In the genomic region with DNA sequence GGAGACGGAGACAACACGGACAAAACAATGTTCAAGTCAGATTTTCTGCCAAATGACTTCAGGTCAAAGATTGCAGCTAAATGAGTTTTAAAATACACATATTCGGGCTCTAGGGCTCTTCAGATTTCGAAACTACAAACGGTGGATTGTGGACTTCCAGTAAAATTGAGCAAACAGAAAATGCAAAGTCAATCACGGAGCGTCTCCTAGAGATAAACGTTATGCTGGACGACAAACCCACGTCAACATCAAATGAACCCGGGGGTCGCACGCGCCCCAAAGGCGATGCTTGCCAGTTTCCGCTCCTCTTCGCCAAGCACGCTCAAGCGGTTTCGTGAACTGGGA, we compare ENCODE assay signal across 8 cellular contexts. TPM values are rescaled to one million over a fixed set of nuclear protein-coding genes. Genes with fewer than 3 reads are reported as not detected.
A peak's percentile ranks its signal among the peaks of the same experiment; 100 is the strongest.
DNase-seq lines count a peak whose midpoint lies in the region; ATAC-seq and TF ChIP-seq lines count a peak whose summit lies in the region.

No MANE protein-coding gene starts in this region.

- BruUV-seq in Caco-2 (replicated peaks; lab: Mats Ljungman, UMichigan): no TSS peak

- TF ChIP-seq POLR2A in stomach (IDR thresholded peaks at IDR 0.05): no peak

- POLR2A ChIA-PET in Caco-2 (lab: Charles Lee): interaction anchor here (0.6 kb wide), 1 partner anchor 20 kb away, joined by 10 read pairs; no protein-coding TSS in a partner anchor

- TF ChIP-seq EP300 in stomach (IDR thresholded peaks at IDR 0.05): no peak

- H3K36me3 ChIP-seq in Caco-2 (ENCODE audit: control insufficient read depth, insufficient read depth, low read length): no peaks in the 10 kb centered on the region; the same call in 1 of the 2 replicates
- H3K36me3 ChIP-seq in iPS-20b (ENCODE audit: insufficient read depth, low read depth, low read length): peaks cover 12% of the 10 kb centered on the region; the same call in 1 of the 2 replicates
- peaks cover 0 to 15% (median 12%) of the 10 kb centered on the region in 4 donors for H3K36me3 ChIP-seq in stomach

- CTCF ChIA-PET in Caco-2 (lab: Charles Lee): interaction anchor here (0.9 to 2.0 kb wide), 2 partner anchors 44 to 45 kb away, joined by 3 to 12 read pairs; partner anchors contain the start of gene ZNF2

- no peak for DNase-seq in Caco-2
- no peak for DNase-seq in activated naive CD8-positive, alpha-beta T cell treated with anti-CD3 and anti-CD28 coated beads, Interleukin-2, amount 50 U/mL, for 24 hours
- no peak for DNase-seq in stomach
- no peak for DNase-seq in DMS153 treated with DMSO at 0.1 percent for 48 hours (lab: John Stamatoyannopoulos, UW; ENCODE audit: unreplicated experiment)
- DNase-seq in central memory CD4-positive, alpha-beta T cell: no peak
- no peak for DNase-seq in retina

- intact Hi-C loops in Caco-2 (cut with micrococcal nuclease; ENCODE audit: unreplicated experiment): loop anchor here (1.0 kb wide), 1 partner anchor 86 kb away; the partner anchor contains the start of gene ZNF892
- intact Hi-C loops in stomach (cut with DNase I; ENCODE audit: low total_unique reads): loop anchor here (10.0 kb wide), 1 partner anchor 94 kb away; no protein-coding TSS in a partner anchor

- WGBS in stomach, 5 donors: 0 to 1% (median 0%) methylated on average over 20 of the region's 20 CpGs

- H3K36me3 Mint-ChIP-seq in Caco-2 (ENCODE audit: insufficient read depth, unreplicated experiment): peaks cover 10% of the 10 kb centered on the region
- peaks cover 29% of the 10 kb centered on the region for H3K36me3 Mint-ChIP-seq in activated naive CD8-positive, alpha-beta T cell treated with anti-CD3 and anti-CD28 coated beads, Interleukin-2, amount 50 U/mL, for 24 hours (ENCODE audit: low read depth)

- peak overlapping the region; percentile 93 for H3K9ac ChIP-seq in iPS-20b (ENCODE audit: low read depth, low read length)

- peaks cover 7% of the 10 kb centered on the region for H3K9me3 Mint-ChIP-seq in Caco-2 (ENCODE audit: unreplicated experiment)
- no peaks in the 10 kb centered on the region for H3K9me3 Mint-ChIP-seq in activated naive CD8-positive, alpha-beta T cell treated with anti-CD3 and anti-CD28 coated beads, Interleukin-2, amount 50 U/mL, for 24 hours

- TF ChIP-seq CTCF in Caco-2 (IDR thresholded peaks at IDR 0.05; ENCODE audit: insufficient read depth in 1 of 2, low read depth in 1 of 2, low read length in 1 of 2, severe bottlenecking in 1 of 2, unreplicated experiment in 1 of 2): no peak
- TF ChIP-seq CTCF in stomach (IDR thresholded peaks at IDR 0.05): no peak

- H3K4me3 Mint-ChIP-seq in Caco-2 (ENCODE audit: unreplicated experiment): peak overlapping the region; percentile 93
- peak overlapping the region; percentile 95 for H3K4me3 Mint-ChIP-seq in activated naive CD8-positive, alpha-beta T cell treated with anti-CD3 and anti-CD28 coated beads, Interleukin-2, amount 50 U/mL, for 24 hours

- H3K27ac Mint-ChIP-seq in Caco-2 (ENCODE audit: unreplicated experiment): peak overlapping the region; percentile 95
- peak overlapping the region; percentile 94 for H3K27ac Mint-ChIP-seq in activated naive CD8-positive, alpha-beta T cell treated with anti-CD3 and anti-CD28 coated beads, Interleukin-2, amount 50 U/mL, for 24 hours

- no peaks in the 10 kb centered on the region for H3K27me3 Mint-ChIP-seq in Caco-2 (ENCODE audit: insufficient read depth, unreplicated experiment)
- no peaks in the 10 kb centered on the region for H3K27me3 Mint-ChIP-seq in activated naive CD8-positive, alpha-beta T cell treated with anti-CD3 and anti-CD28 coated beads, Interleukin-2, amount 50 U/mL, for 24 hours

- H3K9me3 ChIP-seq in Caco-2 (no peaks in the 10 kb centered on the region), iPS-20b (ENCODE audit: insufficient read depth, low read depth, low read length) (no peaks in the 10 kb centered on the region), stomach (no peaks in the 10 kb centered on the region)

- H3K4me1 Mint-ChIP-seq in Caco-2 (ENCODE audit: low read depth, unreplicated experiment): peaks cover 15% of the 10 kb centered on the region
- peaks cover 34% of the 10 kb centered on the region for H3K4me1 Mint-ChIP-seq in activated naive CD8-positive, alpha-beta T cell treated with anti-CD3 and anti-CD28 coated beads, Interleukin-2, amount 50 U/mL, for 24 hours

- H3K27ac ChIP-seq in iPS-20b (ENCODE audit: low read length) (peak overlapping the region; percentile 83), stomach (peak overlapping the region; percentile 92 to 95 (median 94))

- peak; percentile 2 for ATAC-seq in HG03175 (IDR thresholded peaks at IDR 0.05; ENCODE audit: unreplicated experiment)
- ATAC-seq in activated naive CD8-positive, alpha-beta T cell treated with anti-CD3 and anti-CD28 coated beads, Interleukin-2, amount 50 U/mL, for 24 hours: no peak

- H3K4me1 ChIP-seq in Caco-2 (peaks cover 6% of the 10 kb centered on the region; the same call in 1 of the 2 replicates), iPS-20b (ENCODE audit: insufficient read depth, low read length) (no peaks in the 10 kb centered on the region), stomach (peaks cover 18 to 43% (median 37%) of the 10 kb centered on the region in 4 donors)

- peak overlapping the region; percentile 73 for H3K4me3 ChIP-seq in Caco-2 (ENCODE audit: low read depth, low read length)
- peak overlapping the region; percentile 99 for H3K4me3 ChIP-seq in iPS-20b (ENCODE audit: low read length)
- H3K4me3 ChIP-seq in stomach: peak overlapping the region; percentile 74 to 98 (median 89)

- no peaks in the 10 kb centered on the region for H3K27me3 ChIP-seq in Caco-2 (replicated peaks; ENCODE audit: control insufficient read depth, insufficient read depth, low read length)
- H3K27me3 ChIP-seq in iPS-20b (ENCODE audit: insufficient read depth, low read length): no peaks in the 10 kb centered on the region
- H3K27me3 ChIP-seq in stomach: no peaks in the 10 kb centered on the region

RNA-seq across cellular contexts. Expression of gene MRPS5, which starts 0.5 kb away (rescaled TPM):
- total RNA-seq in Caco-2 (2022) (80.5 and 90.0 TPM in 2 replicates), stomach (10 to 100 TPM; 28.6 to 75.2 (median 43.7) TPM)
- polyA plus RNA-seq in stomach: 10 to 100 TPM; 44.5 to 78.2 (median 49.8) TPM

RNA-seq across cellular contexts. Expression of gene ZNF514, which starts 38.5 kb away (rescaled TPM):
- total RNA-seq in Caco-2 (2022) (20.0 and 21.9 TPM in 2 replicates), stomach (10 to 100 TPM in 3 of 5 donors, 1 to 10 TPM in 2; 6.4 to 37.5 (median 11.7) TPM)
- polyA plus RNA-seq in stomach: 10 to 100 TPM in 1 of 3 donors, 1 to 10 TPM in 2; 5.7 to 12.6 (median 5.9) TPM

RNA-seq across cellular contexts. Expression of gene ZNF2, which starts 44.5 kb away (rescaled TPM):
- total RNA-seq in Caco-2 (2022) (3.8 and 4.2 TPM in 2 replicates), stomach (1 to 10 TPM in 4 of 5 donors, not detected in 1; 2.8 to 5.1 (median 3.8) TPM)
- 1 to 10 TPM; 1.5 to 1.7 (median 1.5) TPM for polyA plus RNA-seq in stomach
